17 cellular contexts compared by ENCODE assay signal in genomic region chr2:174243812-174244211, GRCh38. TPM values are rescaled to one million over a fixed set of nuclear protein-coding genes. Genes with fewer than 3 reads are reported as not detected.
DNase-seq lines count a peak whose midpoint lies in the region; ATAC-seq, FAIRE-seq and TF ChIP-seq lines count a peak whose summit lies in the region.
"Had no signal": no experiment of that assay in that cellular context is flagged by ENCODE, and none has a peak within 500 bp of the region (broad histone marks: within the 10 kb centered on the region; RNA-seq: fewer than 3 reads in every experiment).

No MANE protein-coding gene starts in this region.

- dilution Hi-C loops in endothelial cell of umbilical vein (cut with MboI; ENCODE audit: extremely low pct_ligation_motif_present, low sequenced_read_pairs): no loop called here

- H3K27me3 ChIP-seq in endothelial cell of umbilical vein (ENCODE audit: control insufficient read depth in 2 of 2, insufficient read depth in 2 of 2, low read length in 2 of 2): no peaks in the 10 kb centered on the region
- H3K27me3 ChIP-seq in A673 (replicated peaks; ENCODE audit: insufficient read depth, low read depth, low read length, poor library complexity): no peaks in the 10 kb centered on the region
- H3K27me3 ChIP-seq: BLaER1 had no signal

- no peak for TF ChIP-seq POLR2A in endothelial cell of umbilical vein (IDR thresholded peaks at IDR 0.05; ENCODE audit: low read depth, low read length)

- H3K9ac ChIP-seq in endothelial cell of umbilical vein (replicated peaks; ENCODE audit: extremely low read depth, insufficient read depth, low read length): no peak overlapping the region
- H3K9ac ChIP-seq: BLaER1 had no signal

- BruUV-seq in endothelial cell of umbilical vein (replicated peaks; lab: Mats Ljungman, UMichigan) (no TSS peak), A673 (replicated peaks; lab: Mats Ljungman, UMichigan) (no TSS peak)

- intact Hi-C loops in endothelial cell of umbilical vein (cut with micrococcal nuclease): no loop called here
- intact Hi-C loops in A673 (cut with micrococcal nuclease; ENCODE audit: unreplicated experiment): no loop called here
- intact Hi-C loops in posterior cingulate gyrus (cut with DNase I): no loop called here

- peaks cover 0 to 7% of the 10 kb centered on the region in 2 experiments for H3K36me3 ChIP-seq in endothelial cell of umbilical vein (ENCODE audit: control insufficient read depth in 2 of 2, extremely low read depth in 1 of 2, insufficient read depth in 2 of 2, low read length in 2 of 2)
- peaks cover 27% of the 10 kb centered on the region for H3K36me3 ChIP-seq in A673 (ENCODE audit: insufficient read depth, low read length, poor library complexity, severe bottlenecking)

- H3K9me3 ChIP-seq in endothelial cell of umbilical vein (replicated peaks; ENCODE audit: control insufficient read depth, insufficient read depth, low read length) (no peaks in the 10 kb centered on the region), A673 (ENCODE audit: low read depth, low read length, poor library complexity, severe bottlenecking) (no peaks in the 10 kb centered on the region)
- H3K9me3 ChIP-seq: BLaER1 had no signal

- POLR2A ChIA-PET in WTC11 (lab: Charles Lee) (no interaction called here), endothelial cell of umbilical vein (lab: Charles Lee) (no interaction called here), A673 (lab: Charles Lee; ENCODE audit: low non-redundant PET) (no interaction called here)

- H4K20me1 ChIP-seq in endothelial cell of umbilical vein (replicated peaks; ENCODE audit: control insufficient read depth, extremely low read depth, insufficient read depth, low read length): peaks cover 2% of the 10 kb centered on the region

- FAIRE-seq in endothelial cell of umbilical vein (lab: Jason Lieb, UNC): peak; percentile 43
- FAIRE-seq in urothelium cell line (lab: Jason Lieb, UNC): no peak
- FAIRE-seq: GM12892, H54, HepG2, HTR-8/SVneo had no signal

- peak overlapping the region; percentile 54 for H3K27ac Mint-ChIP-seq in activated T-cell treated with anti-CD3 and anti-CD28 coated beads, Interleukin-2, amount 50 U/mL, for 72 hours
- peak overlapping the region; percentile 66; the same call in 1 of the 2 replicates for H3K27ac Mint-ChIP-seq in WTC11

- no peak overlapping the region for H2AFZ ChIP-seq in endothelial cell of umbilical vein (ENCODE audit: low read depth, low read length)

- H3K4me1 ChIP-seq in endothelial cell of umbilical vein (ENCODE audit: control insufficient read depth, extremely low read depth, insufficient read depth, low read length) (peaks cover 20% of the 10 kb centered on the region), A673 (ENCODE audit: insufficient read depth, low read length, poor library complexity, severe bottlenecking) (peaks cover 6% of the 10 kb centered on the region)

- H3K9me3 Mint-ChIP-seq in activated T-cell treated with anti-CD3 and anti-CD28 coated beads, Interleukin-2, amount 50 U/mL, for 72 hours: no peaks in the 10 kb centered on the region
- no peaks in the 10 kb centered on the region for H3K9me3 Mint-ChIP-seq in activated T-cell treated with anti-CD3 and anti-CD28 coated beads, Interleukin-2, amount 50 U/mL, for 4 hours
- no peaks in the 10 kb centered on the region for H3K9me3 Mint-ChIP-seq in WTC11

- H3K4me2 ChIP-seq in endothelial cell of umbilical vein (ENCODE audit: insufficient read depth, low read length): peak overlapping the region; percentile 2
- H3K4me2 ChIP-seq: BLaER1 had no signal

- peaks cover 3 to 7% of the 10 kb centered on the region in 2 donors for H3K36me3 Mint-ChIP-seq in activated T-cell treated with anti-CD3 and anti-CD28 coated beads, Interleukin-2, amount 50 U/mL, for 72 hours (ENCODE audit: insufficient read depth in 2 of 2)
- H3K36me3 Mint-ChIP-seq in activated T-cell treated with anti-CD3 and anti-CD28 coated beads, Interleukin-2, amount 50 U/mL, for 4 hours (ENCODE audit: insufficient read depth): peaks cover 35% of the 10 kb centered on the region
- H3K36me3 Mint-ChIP-seq in WTC11: peaks cover 23% of the 10 kb centered on the region

- H3K4me1 Mint-ChIP-seq in activated T-cell treated with anti-CD3 and anti-CD28 coated beads, Interleukin-2, amount 50 U/mL, for 72 hours (ENCODE audit: low read depth): peaks cover 22% of the 10 kb centered on the region
- H3K4me1 Mint-ChIP-seq in activated T-cell treated with anti-CD3 and anti-CD28 coated beads, Interleukin-2, amount 50 U/mL, for 4 hours (ENCODE audit: low read depth): peaks cover 37% of the 10 kb centered on the region
- H3K4me1 Mint-ChIP-seq in WTC11: peaks cover 22% of the 10 kb centered on the region

- peaks cover 89% of the 10 kb centered on the region for H3K79me2 ChIP-seq in endothelial cell of umbilical vein (ENCODE audit: control insufficient read depth, insufficient read depth, low read length)

- no peaks in the 10 kb centered on the region for H3K9me1 ChIP-seq in endothelial cell of umbilical vein (replicated peaks; ENCODE audit: control insufficient read depth, extremely low read depth, insufficient read depth, low read length)

- no peak overlapping the region for H3K27ac ChIP-seq in endothelial cell of umbilical vein (ENCODE audit: insufficient read depth, low read depth, low read length)
- H3K27ac ChIP-seq in A673 (ENCODE audit: low read depth, low read length, poor library complexity, severe bottlenecking): no peak overlapping the region
- H3K27ac ChIP-seq: 22Rv1, BLaER1 had no signal

- DNase-seq in activated T-cell treated with anti-CD3 and anti-CD28 coated beads, Interleukin-2, amount 50 U/mL, for 72 hours: no peak
- DNase-seq in activated T-cell treated with anti-CD3 and anti-CD28 coated beads, Interleukin-2, amount 50 U/mL, for 4 hours: no peak
- DNase-seq in WTC11 (ENCODE audit: low spot score): no peak
- peak; percentile 17 for DNase-seq in endothelial cell of umbilical vein (ENCODE audit: low read depth, low spot score)
- DNase-seq in A673 (ENCODE audit: low spot score): no peak
- no peak for DNase-seq in posterior cingulate gyrus
- no peak for DNase-seq in urothelium cell line (ENCODE audit: low spot score)
- DNase-seq: AML-193, DMS53 had no signal

- ATAC-seq in activated T-cell treated with anti-CD3 and anti-CD28 coated beads, Interleukin-2, amount 50 U/mL, for 72 hours (replicated peaks in 1 of 2): no peak
- no peak for ATAC-seq in activated T-cell treated with anti-CD3 and anti-CD28 coated beads, Interleukin-2, amount 50 U/mL, for 4 hours
- ATAC-seq in WTC11: no peak
- ATAC-seq in GM18867 (IDR thresholded peaks at IDR 0.05; ENCODE audit: unreplicated experiment): no peak
- ATAC-seq: HCT116, HepG2 had no signal

- H3K4me3 Mint-ChIP-seq in activated T-cell treated with anti-CD3 and anti-CD28 coated beads, Interleukin-2, amount 50 U/mL, for 72 hours: no peak overlapping the region
- H3K4me3 Mint-ChIP-seq in activated T-cell treated with anti-CD3 and anti-CD28 coated beads, Interleukin-2, amount 50 U/mL, for 4 hours: no peak overlapping the region
- H3K4me3 Mint-ChIP-seq in WTC11: no peak overlapping the region

- CTCF ChIA-PET in WTC11 (lab: Charles Lee) (no interaction called here), endothelial cell of umbilical vein (lab: Charles Lee) (no interaction called here), A673 (lab: Charles Lee) (no interaction called here)

- TF ChIP-seq CTCF in WTC11 (IDR thresholded peaks at IDR 0.05): no peak
- no peak for TF ChIP-seq CTCF in endothelial cell of umbilical vein (IDR thresholded peaks at IDR 0.05; ENCODE audit: extremely low read depth in 1 of 2, insufficient read depth in 1 of 2, low read depth in 1 of 2, low read length in 2 of 2)
- no peak for TF ChIP-seq CTCF in A673 (conservative IDR thresholded peaks at IDR 0.05; ENCODE audit: low read depth, low read length)

- no peak overlapping the region for H3K4me3 ChIP-seq in endothelial cell of umbilical vein (replicated peaks in 1 of 3; ENCODE audit: insufficient read depth in 1 of 3, low read depth in 1 of 3, low read length in 3 of 3)
- no peak overlapping the region for H3K4me3 ChIP-seq in A673 (ENCODE audit: low read depth, low read length, poor library complexity, severe bottlenecking)
- H3K4me3 ChIP-seq: BLaER1 had no signal

- H3K27me3 Mint-ChIP-seq in activated T-cell treated with anti-CD3 and anti-CD28 coated beads, Interleukin-2, amount 50 U/mL, for 72 hours (ENCODE audit: low read depth): no peaks in the 10 kb centered on the region
- H3K27me3 Mint-ChIP-seq in activated T-cell treated with anti-CD3 and anti-CD28 coated beads, Interleukin-2, amount 50 U/mL, for 4 hours (ENCODE audit: low read depth): no peaks in the 10 kb centered on the region
- H3K27me3 Mint-ChIP-seq in WTC11 (ENCODE audit: low read depth): no peaks in the 10 kb centered on the region; the same call in 1 of the 2 replicates

TF ChIP-seq in WTC11, 78 proteins besides CTCF, POLR2A, EP300 and RAD21 (continues in another document):
- no peak for TF ChIP-seq TEAD1 (CRISPR knock-in tag; IDR thresholded peaks at IDR 0.05)

TF ChIP-seq in endothelial cell of umbilical vein, 7 proteins besides CTCF, POLR2A, EP300 and RAD21:
- TF ChIP-seq GATA2 (IDR thresholded peaks at IDR 0.05; ENCODE audit: insufficient read depth, insufficient read length, low read depth, low read length) (peak; percentile 68), EZH2 (IDR thresholded peaks at IDR 0.05; ENCODE audit: borderline replicate concordance, low read depth, low read length, severe bottlenecking) (no peak), MAX (IDR thresholded peaks at IDR 0.05; ENCODE audit: insufficient read depth, insufficient read length) (no peak)

RNA-seq across cellular contexts. Expression of gene OLA1, which starts 4.5 kb away (rescaled TPM):
- total RNA-seq in activated T-cell treated with anti-CD3 and anti-CD28 coated beads, Interleukin-2, amount 50 U/mL, for 72 hours: 100 to 1,000 TPM in 1 of 2 donors, 10 to 100 TPM in 1; 89.2 to 100 TPM
- total RNA-seq in activated T-cell treated with anti-CD3 and anti-CD28 coated beads, Interleukin-2, amount 50 U/mL, for 4 hours: 100 to 1,000 TPM; 125 to 142 (median 136) TPM
- 104 to 109 TPM (median 107 TPM) in 3 replicates for total RNA-seq in WTC11 (2021)
- total RNA-seq in endothelial cell of umbilical vein: 93.9 and 99.6 TPM in 2 replicates
- polyA plus RNA-seq in endothelial cell of umbilical vein: 19.6 and 30.6 TPM in 2 replicates
- 66.3 and 68.1 TPM in 2 replicates for polyA plus RNA-seq in endothelial cell of umbilical vein (2011; cell fraction: cytosol; rRNA removed)
- polyA plus RNA-seq in endothelial cell of umbilical vein (2011; cell fraction: nucleus; rRNA removed): 30.3 and 44.2 TPM in 2 replicates
- 146 and 188 TPM in 2 replicates for polyA plus RNA-seq in endothelial cell of umbilical vein (2012)
- polyA minus RNA-seq in endothelial cell of umbilical vein: 32.2 and 41.6 TPM in 2 replicates
- polyA minus RNA-seq in endothelial cell of umbilical vein (2011; cell fraction: cytosol; rRNA and poly(A)+ RNA removed): 27.1 TPM
- polyA minus RNA-seq in endothelial cell of umbilical vein (2011; cell fraction: nucleus; rRNA and poly(A)+ RNA removed): 43.0 and 49.9 TPM in 2 replicates
- total RNA-seq in A673 (2021): 174 and 176 TPM in 2 replicates
